ENCODE assay signal across 18 cellular contexts in the genomic region with DNA sequence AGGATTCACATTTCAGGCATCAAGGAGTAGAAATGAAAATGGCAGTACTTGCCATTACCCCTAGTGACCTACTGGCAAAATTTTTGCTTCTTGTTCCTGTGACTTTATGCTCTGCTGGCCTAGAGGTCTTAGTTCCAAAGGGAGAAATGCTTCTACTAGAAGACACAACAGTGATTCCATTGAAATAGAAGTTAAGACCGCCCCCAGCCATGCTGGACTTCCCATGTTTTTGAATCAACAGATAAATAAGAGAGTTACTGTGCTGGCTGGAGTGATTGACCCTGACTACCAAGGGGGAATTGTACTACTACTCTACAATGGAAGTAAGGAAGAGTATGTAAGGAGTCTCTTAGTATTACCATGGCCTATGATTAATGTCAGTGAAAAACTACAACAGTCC.
"Had no signal": no experiment of that assay in that cellular context is flagged by ENCODE, and none has a peak within 500 bp of the region (broad histone marks: within the 10 kb centered on the region; RNA-seq: fewer than 3 reads in every experiment).

No MANE protein-coding gene starts in this region.

- DNase-seq: stimulated activated CD4-positive, alpha-beta T cell treated with anti-CD3 and anti-CD28 coated beads, Interleukin-2, amount 100 ng/mL, for 48 hours; stimulated activated CD4-positive, alpha-beta T cell treated with anti-CD3 and anti-CD28 coated beads, Interleukin-4, amount 100 ng/mL, for 1 hour; stimulated activated CD4-positive, alpha-beta T cell treated with anti-CD3 and anti-CD28 coated beads, Interleukin-4, amount 100 ng/mL, for 24 hours; stimulated activated CD4-positive, alpha-beta T cell treated with anti-CD3 and anti-CD28 coated beads, Interleukin-4, amount 100 ng/mL, for 4 hours; stimulated activated CD8-positive, alpha-beta memory T cell treated with anti-CD3 and anti-CD28 coated beads, Interleukin-4, amount 100 ng/mL, for 48 hours; stimulated activated naive B cell treated with anti-CD40 and anti-IgM and Interleukin-4, amounts not matched to agents 10 μg/mL and 1 μg/mL and 100 μg/mL, for 72 hours; stimulated activated naive CD4-positive, alpha-beta T cell; stimulated activated naive CD4-positive, alpha-beta T cell treated with Interleukin-2 at 50 U/mL for 16 hours; stimulated activated naive CD8-positive, alpha-beta T cell treated with anti-CD3 and anti-CD28 coated beads, Interleukin-15, amount 100 ng/mL, for 72 hours; stimulated activated naive CD8-positive, alpha-beta T cell treated with anti-CD3 and anti-CD28 coated beads, Interleukin-15, Interleukin-2, amounts not matched to agents 100 U/mL and 50 U/mL, for 24 hours; stomach; testis; thyroid gland; transverse colon; trophoblast cell; upper lobe of left lung; upper lobe of right lung; uterus had no signal
